ENCODE assay signal across 6 cellular contexts in the genomic region with DNA sequence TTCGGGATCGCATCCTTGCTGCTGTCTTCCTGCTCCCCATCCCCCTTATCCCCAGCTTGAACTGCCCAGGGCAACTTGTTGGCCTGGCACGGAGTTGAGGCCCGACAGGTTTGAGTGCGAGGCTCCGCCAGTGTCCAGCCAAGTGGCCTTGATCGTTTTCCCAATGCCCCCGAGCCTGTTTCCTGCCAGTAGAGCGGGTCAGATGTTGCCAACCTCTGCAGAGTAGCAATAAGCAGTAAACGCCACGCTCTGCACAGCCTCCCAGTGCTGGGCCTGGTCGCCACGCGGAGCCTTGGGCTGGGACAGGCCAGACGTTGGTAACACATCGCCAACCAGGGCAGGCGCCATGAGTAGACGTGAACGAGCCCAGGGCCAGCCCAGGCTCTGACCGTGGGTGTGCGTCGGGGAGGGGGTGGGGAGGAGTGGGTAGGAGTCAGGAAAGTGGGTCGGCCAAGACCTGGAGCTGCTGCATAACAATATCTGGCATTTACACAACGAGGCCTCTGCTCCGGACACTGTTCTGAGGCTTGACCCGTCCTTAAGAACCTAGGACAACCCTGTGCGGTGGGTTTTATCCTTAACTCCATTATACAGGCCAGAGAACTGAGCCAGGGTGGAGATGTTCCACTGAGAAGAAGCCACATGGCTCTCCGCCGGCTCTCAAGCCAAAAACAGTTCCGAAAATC.
DNase-seq lines count a peak whose midpoint lies in the region; ATAC-seq and TF ChIP-seq lines count a peak whose summit lies in the region.

No MANE protein-coding gene starts in this region.

- H3K9ac ChIP-seq in adipocyte (ENCODE audit: low read length) (peak overlapping the region; percentile 96), mucosa of stomach (ENCODE audit: low read length) (peak overlapping the region; percentile 95)

- peak; percentile 77 for TF ChIP-seq CTCF in 22Rv1 (IDR thresholded peaks at IDR 0.05)

- H3K9me3 ChIP-seq in adipocyte (ENCODE audit: control insufficient read depth, low read length) (no peaks in the 10 kb centered on the region), mucosa of stomach (ENCODE audit: control insufficient read depth, low read length) (no peaks in the 10 kb centered on the region)

- H3K4me1 ChIP-seq in adipocyte (ENCODE audit: control insufficient read depth, insufficient read depth, low read length) (peaks cover 17% of the 10 kb centered on the region), mucosa of stomach (ENCODE audit: control insufficient read depth, insufficient read depth, low read length) (peaks cover 30% of the 10 kb centered on the region)

- H3K4me3 ChIP-seq in adipocyte (ENCODE audit: low read length) (peak overlapping the region; percentile 97), mucosa of stomach (ENCODE audit: low read length) (peak overlapping the region; percentile 96)

- H3K27ac ChIP-seq in 22Rv1, result peak overlapping the region; percentile 97

- H3K36me3 ChIP-seq in adipocyte (ENCODE audit: control insufficient read depth, insufficient read depth, low read length, severe bottlenecking), result peaks cover 7% of the 10 kb centered on the region
- H3K36me3 ChIP-seq in mucosa of stomach (ENCODE audit: control insufficient read depth, insufficient read depth, low read length), result no peaks in the 10 kb centered on the region

- H3K27me3 ChIP-seq in adipocyte (replicated peaks; ENCODE audit: control insufficient read depth, insufficient read depth, low read length) (no peaks in the 10 kb centered on the region), mucosa of stomach (ENCODE audit: control insufficient read depth, insufficient read depth, low read length) (no peaks in the 10 kb centered on the region)

- no peak for DNase-seq in adipocyte (ENCODE audit: low read depth)

- ATAC-seq in HG02571 (IDR thresholded peaks at IDR 0.05; ENCODE audit: unreplicated experiment), result peak; percentile 8
- no peak for ATAC-seq in HG03457 (IDR thresholded peaks at IDR 0.05; ENCODE audit: unreplicated experiment)
- ATAC-seq in GM18870 (IDR thresholded peaks at IDR 0.05; ENCODE audit: unreplicated experiment), result no peak
